In genomic region chr17:40791808-40792436, GRCh38 we compare ENCODE assay signal across 8 cellular contexts. TPM values are rescaled to one million over a fixed set of nuclear protein-coding genes. Genes with fewer than 3 reads are reported as not detected.
A peak's percentile ranks its signal among the peaks of the same experiment; 100 is the strongest.
DNase-seq lines count a peak whose midpoint lies in the region; ATAC-seq, FAIRE-seq and TF ChIP-seq lines count a peak whose summit lies in the region.

No MANE protein-coding gene starts in this region.

- no peak overlapping the region for H3K4me2 ChIP-seq in astrocyte (ENCODE audit: low read length)

- H3K9ac ChIP-seq in astrocyte (ENCODE audit: low read length) (no peak overlapping the region), kidney (ENCODE audit: low read length in 2 of 2) (no peak overlapping the region)

- H3K4me3 ChIP-seq in astrocyte (ENCODE audit: insufficient read depth, low read depth, low read length) (no peak overlapping the region), kidney (ENCODE audit: low read length in 2 of 2) (no peak overlapping the region)

- no peaks in the 10 kb centered on the region for H3K9me3 ChIP-seq in astrocyte (ENCODE audit: insufficient read depth, low read depth, low read length)
- no peaks in the 10 kb centered on the region for H3K9me3 ChIP-seq in kidney (ENCODE audit: control insufficient read depth in 1 of 2, low read length in 2 of 2)

- DNase-seq in ACHN (peak; percentile 71), HT-29 (ENCODE audit: low spot score) (peak; percentile 59), astrocyte (ENCODE audit: low read depth) (peak; percentile 24), kidney (no peak)
- no peak for DNase-seq in activated effector memory CD4-positive, alpha-beta T cell treated with anti-CD3 and anti-CD28 coated beads, Interleukin-2, amount 50 U/mL, for 16 hours

- H3K27ac ChIP-seq in astrocyte (ENCODE audit: low read depth, low read length), result no peak overlapping the region
- no peak overlapping the region for H3K27ac ChIP-seq in kidney (ENCODE audit: low read depth in 2 of 2, low read length in 2 of 2)

- TF ChIP-seq CTCF in astrocyte (IDR thresholded peaks at IDR 0.05; ENCODE audit: insufficient read depth, low read depth, low read length) (peak; percentile 75), kidney (IDR thresholded peaks at IDR 0.05; ENCODE audit: borderline replicate concordance, extremely low read depth, insufficient read depth) (peak; percentile 67)

- H3K4me1 Mint-ChIP-seq in astrocyte (ENCODE audit: low read depth, unreplicated experiment), result no peaks in the 10 kb centered on the region

- H3K4me1 ChIP-seq in astrocyte (ENCODE audit: insufficient read depth, low read length) (no peaks in the 10 kb centered on the region), kidney (ENCODE audit: control insufficient read depth in 1 of 2, insufficient read depth in 1 of 2, low read depth in 1 of 2, low read length in 2 of 2) (no peaks in the 10 kb centered on the region)

- peaks cover 18% of the 10 kb centered on the region for H3K27me3 ChIP-seq in astrocyte (ENCODE audit: insufficient read depth, low read length)

- H3K9me3 Mint-ChIP-seq in astrocyte (ENCODE audit: unreplicated experiment), result no peaks in the 10 kb centered on the region

- no peak overlapping the region for H2AFZ ChIP-seq in astrocyte (ENCODE audit: low read depth, low read length)

- peaks cover 21% of the 10 kb centered on the region for H3K27me3 Mint-ChIP-seq in astrocyte (ENCODE audit: low read depth, unreplicated experiment)

- ATAC-seq in HG02885 (IDR thresholded peaks at IDR 0.05; ENCODE audit: poor library complexity, unreplicated experiment), result no peak
- ATAC-seq in HG02798 (IDR thresholded peaks at IDR 0.05; ENCODE audit: poor library complexity, unreplicated experiment), result no peak
- ATAC-seq in GM21737 (IDR thresholded peaks at IDR 0.05; ENCODE audit: unreplicated experiment), result no peak

- H3K36me3 ChIP-seq in astrocyte (ENCODE audit: insufficient read depth, low read length) (no peaks in the 10 kb centered on the region), kidney (ENCODE audit: control insufficient read depth in 1 of 2, insufficient read depth in 2 of 2, low read length in 2 of 2) (no peaks in the 10 kb centered on the region)

- in situ Hi-C loops in ACHN (cut with HindIII; ENCODE audit: low pct_ligation_motif_present, low pct_unique_long_range_greater_than_20kb, low sequenced_read_pairs), result loop anchor here (25.0 kb wide), 1 partner anchor 180 kb away; no protein-coding TSS in a partner anchor

- H4K20me1 ChIP-seq in astrocyte (ENCODE audit: insufficient read depth, low read length), result no peaks in the 10 kb centered on the region

- H3K4me3 Mint-ChIP-seq in astrocyte (ENCODE audit: unreplicated experiment), result no peak overlapping the region

- peak; percentile 93 for FAIRE-seq in astrocyte (lab: Jason Lieb, UNC)
- peak; percentile 29 for FAIRE-seq in kidney (lab: Jason Lieb, UNC)

- intact Hi-C loops in kidney (cut with DNase I), result no loop called here

- H3K79me2 ChIP-seq in astrocyte (ENCODE audit: insufficient read depth, low read length), result no peaks in the 10 kb centered on the region

- no peaks in the 10 kb centered on the region for H3K36me3 Mint-ChIP-seq in astrocyte (ENCODE audit: low read depth, unreplicated experiment)

- H3K27ac Mint-ChIP-seq in astrocyte (ENCODE audit: unreplicated experiment), result no peak overlapping the region

RNA-seq across cellular contexts. Expression of gene KRT28, which starts 7.8 kb away (rescaled TPM):
- total RNA-seq in HT-29 (2014; rRNA removed; shearing (Covaris generic)), result not detected in 2 replicates
- total RNA-seq in astrocyte (not detected in 2 replicates), kidney (not detected)
- not detected for polyA plus RNA-seq in kidney (ENCODE audit: insufficient read depth, low read depth, low replicate concordance)

RNA-seq across cellular contexts. Expression of gene KRT27, which starts 9.6 kb away (rescaled TPM):
- total RNA-seq in HT-29 (2014; rRNA removed; shearing (Covaris generic)), result not detected in 2 replicates
- total RNA-seq in astrocyte, result not detected in 2 replicates
- total RNA-seq in kidney, result not detected
- not detected for polyA plus RNA-seq in kidney (ENCODE audit: insufficient read depth, low read depth, low replicate concordance)

RNA-seq across cellular contexts. Expression of gene KRT26, which starts 19.9 kb away (rescaled TPM):
- not detected in 2 replicates for total RNA-seq in HT-29 (2014; rRNA removed; shearing (Covaris generic))
- not detected in 2 replicates for total RNA-seq in astrocyte
- total RNA-seq in kidney, result not detected
- polyA plus RNA-seq in kidney (ENCODE audit: insufficient read depth, low read depth, low replicate concordance), result not detected

RNA-seq across cellular contexts. Expression of gene KRT10, which starts 30.5 kb away (rescaled TPM):
- total RNA-seq in HT-29 (2014; rRNA removed; shearing (Covaris generic)), result 14.7 and 17.7 TPM in 2 replicates
- total RNA-seq in astrocyte, result 49.7 and 50.6 TPM in 2 replicates
- 47.9 TPM for total RNA-seq in kidney
- 50.9 TPM for polyA plus RNA-seq in kidney (ENCODE audit: insufficient read depth, low read depth, low replicate concordance)

RNA-seq across cellular contexts. Expression of gene KRT25, which starts 36.8 kb away (rescaled TPM):
- total RNA-seq in HT-29 (2014; rRNA removed; shearing (Covaris generic)), result not detected in 2 replicates
- total RNA-seq in astrocyte, result not detected in 2 replicates
- not detected for total RNA-seq in kidney
- not detected for polyA plus RNA-seq in kidney (ENCODE audit: insufficient read depth, low read depth, low replicate concordance)

Comparison
In these comparisons a context has a peak if more than half of its experiments do, and no peak if none do; other contexts are left out.
1. DNase-seq: peak in ACHN (single experiment), HT-29 (single experiment) and astrocyte (single experiment); none in kidney (single experiment) and activated effector memory CD4-positive, alpha-beta T cell treated with anti-CD3 and anti-CD28 coated beads, Interleukin-2, amount 50 U/mL, for 16 hours (single experiment).